In genomic region chr2:109066501-109066900, GRCh38 we compare ENCODE assay signal across 19 cellular contexts.
DNase-seq lines count a peak whose midpoint lies in the region; ATAC-seq, FAIRE-seq and TF ChIP-seq lines count a peak whose summit lies in the region.
"Had no signal": no experiment of that assay in that cellular context is flagged by ENCODE, and none has a peak within 500 bp of the region (broad histone marks: within the 10 kb centered on the region; RNA-seq: fewer than 3 reads in every experiment).

No MANE protein-coding gene starts in this region.

- no peaks in the 10 kb centered on the region for H3K36me3 Mint-ChIP-seq in activated naive CD4-positive, alpha-beta T cell treated with anti-CD3 and anti-CD28 coated beads, Interleukin-2, amount 50 U/mL, for 24 hours
- no peaks in the 10 kb centered on the region for H3K36me3 Mint-ChIP-seq in nephron progenitor cell (ENCODE audit: low read depth)

- TF ChIP-seq CTCF in nephron progenitor cell (IDR thresholded peaks at IDR 0.05) (no peak), tibial artery (IDR thresholded peaks at IDR 0.05) (no peak)

- H3K4me1 Mint-ChIP-seq in activated naive CD4-positive, alpha-beta T cell treated with anti-CD3 and anti-CD28 coated beads, Interleukin-2, amount 50 U/mL, for 24 hours, result peaks cover 28% of the 10 kb centered on the region
- peaks cover 78% of the 10 kb centered on the region for H3K4me1 Mint-ChIP-seq in nephron progenitor cell

- peak overlapping the region; percentile 51 for H3K27ac Mint-ChIP-seq in activated naive CD4-positive, alpha-beta T cell treated with anti-CD3 and anti-CD28 coated beads, Interleukin-2, amount 50 U/mL, for 24 hours
- peak overlapping the region; percentile 87 for H3K27ac Mint-ChIP-seq in nephron progenitor cell

- H3K4me3 ChIP-seq in tibial artery, result no peak overlapping the region

- DNase-seq in activated naive CD4-positive, alpha-beta T cell treated with anti-CD3 and anti-CD28 coated beads, Interleukin-2, amount 50 U/mL, for 16 hours, result no peak
- peak; percentile 98 for DNase-seq in NCI-H82 (lab: John Stamatoyannopoulos, UW)
- no peak for DNase-seq in nephron progenitor cell
- no peak for DNase-seq in tibial artery
- no peak for DNase-seq in HTR-8/SVneo (ENCODE audit: insufficient read length, low spot score)
- DNase-seq: Calu3, DMS79 treated with DMSO at 0.1 percent for 48 hours, GOT3, KG1, NCI-H1092, NCI-H187 treated with DMSO at 0.1 percent for 48 hours, NCI-H226, NCI-H774, SHP77 treated with DMSO at 0.1 percent for 48 hours had no signal

- H3K36me3 ChIP-seq in tibial artery, result no peaks in the 10 kb centered on the region

- H3K27ac ChIP-seq in tibial artery, result no peak overlapping the region

- peaks cover 0 to 7% (median 0%) of the 10 kb centered on the region in 4 donors for H3K4me1 ChIP-seq in tibial artery

- H3K9me3 Mint-ChIP-seq in activated naive CD4-positive, alpha-beta T cell treated with anti-CD3 and anti-CD28 coated beads, Interleukin-2, amount 50 U/mL, for 24 hours, result no peaks in the 10 kb centered on the region
- H3K9me3 Mint-ChIP-seq in nephron progenitor cell, result no peaks in the 10 kb centered on the region

- peaks cover 0 to 31% of the 10 kb centered on the region in 2 donors for H3K27me3 ChIP-seq in tibial artery

- intact Hi-C loops in tibial artery (cut with DNase I; ENCODE audit: low total_unique reads), result no loop called here

- ATAC-seq in GM21360 (IDR thresholded peaks at IDR 0.05; ENCODE audit: unreplicated experiment), result no peak
- ATAC-seq in GM19023 (IDR thresholded peaks at IDR 0.05; ENCODE audit: unreplicated experiment), result no peak

- no peaks in the 10 kb centered on the region for H3K9me3 ChIP-seq in tibial artery

- FAIRE-seq in HTR-8/SVneo (lab: Jason Lieb, UNC), result no peak
- FAIRE-seq: G401.6, GM12892 had no signal

- no peaks in the 10 kb centered on the region for H3K27me3 Mint-ChIP-seq in activated naive CD4-positive, alpha-beta T cell treated with anti-CD3 and anti-CD28 coated beads, Interleukin-2, amount 50 U/mL, for 24 hours
- no peaks in the 10 kb centered on the region for H3K27me3 Mint-ChIP-seq in nephron progenitor cell (ENCODE audit: low read depth, poor library complexity)

- H3K4me3 Mint-ChIP-seq in activated naive CD4-positive, alpha-beta T cell treated with anti-CD3 and anti-CD28 coated beads, Interleukin-2, amount 50 U/mL, for 24 hours, result no peak overlapping the region
- H3K4me3 Mint-ChIP-seq in nephron progenitor cell, result no peak overlapping the region
